23 cellular contexts compared by ENCODE assay signal in genomic region chr11:129856036-129856435, GRCh38. TPM values are rescaled to one million over a fixed set of nuclear protein-coding genes. Genes with fewer than 3 reads are reported as not detected.
"Had no signal": no experiment of that assay in that cellular context is flagged by ENCODE, and none has a peak within 500 bp of the region (broad histone marks: within the 10 kb centered on the region; RNA-seq: fewer than 3 reads in every experiment).

No MANE protein-coding gene starts in this region.

- H3K27me3 Mint-ChIP-seq: dendritic cell treated with granulocyte-macrophage colony-stimulating factor and Interleukin-4, amounts not matched to agents 40 ng/mL and 50 ng/mL, for 4 days; effector memory CD8-positive, alpha-beta T cell; stimulated activated naive B cell treated with anti-CD40 and anti-IgM and Interleukin-4, amounts not matched to agents 10 μg/mL and 1 μg/mL and 100 μg/mL, for 72 hours; stimulated activated naive CD8-positive, alpha-beta T cell treated with anti-CD3 and anti-CD28 coated beads, Interleukin-15, amount 100 ng/mL, for 72 hours had no signal

- DNase-seq: effector memory CD8-positive, alpha-beta T cell; glutamatergic neuron; islet precursor cell; mammary epithelial cell; mucosa of descending colon; natural killer cell; posterior cingulate gyrus; sigmoid colon; stimulated activated CD4-positive, alpha-beta T cell treated with anti-CD3 and anti-CD28 coated beads, Interleukin-2, amount 100 ng/mL, for 24 hours; stimulated activated CD4-positive, alpha-beta T cell treated with anti-CD3 and anti-CD28 coated beads, Interleukin-4, amount 100 ng/mL, for 4 hours; stimulated activated naive B cell treated with anti-CD40 and anti-IgM and Interleukin-4, amounts not matched to agents 10 μg/mL and 1 μg/mL and 100 μg/mL, for 72 hours; stimulated activated naive CD8-positive, alpha-beta T cell treated with anti-CD3 and anti-CD28 coated beads, Interleukin-15, amount 100 ng/mL, for 72 hours; testis had no signal

- H3K4me1 ChIP-seq: gastroesophageal sphincter, testis, tibial nerve had no signal

- ATAC-seq: effector memory CD8-positive, alpha-beta T cell; gastroesophageal sphincter; left lobe of liver; mucosa of descending colon; natural killer cell; stimulated activated naive B cell treated with anti-CD40 and anti-IgM and Interleukin-4, amounts not matched to agents 10 μg/mL and 1 μg/mL and 100 μg/mL, for 72 hours had no signal

- H3K4me3 ChIP-seq: esophagus muscularis mucosa, gastroesophageal sphincter, mucosa of descending colon, sigmoid colon, skin epidermis, testis, tibial nerve had no signal

- H3K27me3 ChIP-seq: esophagus muscularis mucosa, gastroesophageal sphincter, sigmoid colon, testis, tibial nerve had no signal

- H3K27ac Mint-ChIP-seq: dendritic cell treated with granulocyte-macrophage colony-stimulating factor and Interleukin-4, amounts not matched to agents 40 ng/mL and 50 ng/mL, for 4 days; natural killer cell; stimulated activated naive B cell treated with anti-CD40 and anti-IgM and Interleukin-4, amounts not matched to agents 10 μg/mL and 1 μg/mL and 100 μg/mL, for 72 hours had no signal

- H3K9me3 ChIP-seq: esophagus muscularis mucosa, gastroesophageal sphincter, mucosa of descending colon, sigmoid colon, testis, tibial nerve had no signal

- H3K4me3 Mint-ChIP-seq: dendritic cell treated with granulocyte-macrophage colony-stimulating factor and Interleukin-4, amounts not matched to agents 40 ng/mL and 50 ng/mL, for 4 days; effector memory CD8-positive, alpha-beta T cell; natural killer cell; neural crest cell; stimulated activated naive B cell treated with anti-CD40 and anti-IgM and Interleukin-4, amounts not matched to agents 10 μg/mL and 1 μg/mL and 100 μg/mL, for 72 hours; stimulated activated naive CD8-positive, alpha-beta T cell treated with anti-CD3 and anti-CD28 coated beads, Interleukin-15, amount 100 ng/mL, for 72 hours had no signal

- H3K4me1 Mint-ChIP-seq: natural killer cell; neural crest cell; stimulated activated naive B cell treated with anti-CD40 and anti-IgM and Interleukin-4, amounts not matched to agents 10 μg/mL and 1 μg/mL and 100 μg/mL, for 72 hours had no signal

- H3K9me3 Mint-ChIP-seq: dendritic cell treated with granulocyte-macrophage colony-stimulating factor and Interleukin-4, amounts not matched to agents 40 ng/mL and 50 ng/mL, for 4 days; effector memory CD8-positive, alpha-beta T cell; natural killer cell; neural crest cell; stimulated activated naive B cell treated with anti-CD40 and anti-IgM and Interleukin-4, amounts not matched to agents 10 μg/mL and 1 μg/mL and 100 μg/mL, for 72 hours; stimulated activated naive CD8-positive, alpha-beta T cell treated with anti-CD3 and anti-CD28 coated beads, Interleukin-15, amount 100 ng/mL, for 72 hours had no signal

- H3K36me3 Mint-ChIP-seq: natural killer cell had no signal

- H3K27ac ChIP-seq: esophagus muscularis mucosa, gastroesophageal sphincter, sigmoid colon, skin epidermis, testis, tibial nerve had no signal

RNA-seq across cellular contexts. Expression of gene TMEM45B, which starts 40.4 kb away (rescaled TPM):
- total RNA-seq: fibroblast of villous mesenchyme, neural crest cell, osteocyte, subcutaneous adipose tissue, tibial nerve had no signal
